In the genomic region with DNA sequence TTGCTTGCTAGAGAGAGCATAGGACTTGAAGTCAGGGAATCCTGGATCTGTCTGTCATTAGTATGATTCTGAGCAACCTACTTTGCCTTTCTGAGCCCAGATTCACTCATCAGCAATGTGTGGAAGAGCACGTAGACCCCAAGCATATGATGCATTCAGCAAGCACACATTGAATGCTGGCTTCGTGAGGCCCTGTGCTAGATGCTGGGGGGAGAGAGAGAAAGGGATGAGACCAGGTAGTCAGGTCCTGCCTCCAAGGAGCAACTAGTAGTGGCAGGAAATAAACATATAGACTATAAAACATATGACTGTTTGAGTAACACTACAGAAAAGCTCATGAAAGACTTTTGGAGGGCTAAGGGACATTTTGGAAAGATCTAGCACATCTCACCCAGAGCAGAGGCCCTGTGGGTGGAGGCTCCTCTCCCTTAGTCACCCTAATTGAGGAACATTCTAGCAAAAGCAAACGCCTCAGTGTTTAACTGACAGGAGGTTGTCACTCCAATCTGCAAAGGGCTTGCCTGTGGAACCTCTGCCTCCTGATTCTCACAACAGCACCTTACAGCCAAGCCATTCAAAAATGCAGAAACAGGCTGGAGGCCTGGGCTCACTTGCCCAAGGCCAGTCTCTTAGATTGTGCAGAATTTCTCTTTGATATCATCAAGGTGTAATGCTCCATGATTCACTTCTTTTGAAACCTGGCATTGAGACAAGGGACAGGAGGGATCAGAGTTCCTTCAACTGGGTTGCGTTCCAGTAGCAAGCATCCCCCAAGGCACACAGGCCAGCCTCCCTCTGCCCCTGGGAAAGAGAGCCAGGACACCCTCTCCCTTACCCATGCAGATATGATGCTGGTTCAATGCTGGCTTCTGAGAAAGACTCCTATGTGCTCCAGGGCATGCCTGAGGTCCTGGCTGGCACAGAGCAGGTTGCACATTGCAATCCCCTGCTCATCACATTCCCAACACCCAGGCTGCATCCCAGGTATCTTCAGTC, we compare ENCODE assay signal across 10 cellular contexts. TPM values are rescaled to one million over a fixed set of nuclear protein-coding genes. Genes with fewer than 3 reads are reported as not detected.
A peak's percentile ranks its signal among the peaks of the same experiment; 100 is the strongest.
DNase-seq lines count a peak whose midpoint lies in the region; ATAC-seq and TF ChIP-seq lines count a peak whose summit lies in the region.
"Had no signal": no experiment of that assay in that cellular context is flagged by ENCODE, and none has a peak within 500 bp of the region (broad histone marks: within the 10 kb centered on the region; RNA-seq: fewer than 3 reads in every experiment).

No MANE protein-coding gene starts in this region.

- no peaks in the 10 kb centered on the region for H3K27me3 ChIP-seq in subcutaneous abdominal adipose tissue (ENCODE audit: control insufficient read depth in 5 of 5, insufficient read depth in 4 of 5, low read length in 5 of 5)

- H3K36me3 Mint-ChIP-seq in activated CD8-positive, alpha-beta memory T cell treated with anti-CD3 and anti-CD28 coated beads, Interleukin-2, amount 10 ng/mL, durations not matched to agents 7 days and 5 days, result peaks cover 56% of the 10 kb centered on the region
- peaks cover 61% of the 10 kb centered on the region for H3K36me3 Mint-ChIP-seq in T-helper 1 cell treated with Interleukin-12 subunit alpha and Interleukin-12 subunit beta and Interleukin-4 antibody, amounts not matched to agents 30 μg/mL and 1 μg/mL, for 36 hours (ENCODE audit: low read depth)

- no peak for DNase-seq in activated CD8-positive, alpha-beta memory T cell treated with anti-CD3 and anti-CD28 coated beads, Interleukin-2, amount 10 ng/mL, durations not matched to agents 7 days and 5 days
- no peak for DNase-seq in activated CD8-positive, alpha-beta memory T cell treated with anti-CD3 and anti-CD28 coated beads for 24 hours
- peak; percentile 47 for DNase-seq in epithelial cell of esophagus (ENCODE audit: low read depth)
- DNase-seq in DMS153 (lab: John Stamatoyannopoulos, UW), result no peak
- DNase-seq: mesenchymal stem cell had no signal

- no peaks in the 10 kb centered on the region for H3K9me3 Mint-ChIP-seq in activated CD8-positive, alpha-beta memory T cell treated with anti-CD3 and anti-CD28 coated beads, Interleukin-2, amount 10 ng/mL, durations not matched to agents 7 days and 5 days (ENCODE audit: low read depth)
- no peaks in the 10 kb centered on the region for H3K9me3 Mint-ChIP-seq in T-helper 1 cell treated with Interleukin-12 subunit alpha and Interleukin-12 subunit beta and Interleukin-4 antibody, amounts not matched to agents 30 μg/mL and 1 μg/mL, for 36 hours

- CTCF ChIA-PET in activated CD8-positive, alpha-beta memory T cell treated with anti-CD3 and anti-CD28 coated beads, Interleukin-2, amount 10 ng/mL, durations not matched to agents 7 days and 5 days (lab: Charles Lee), result interaction anchor here (1.2 to 6.0 kb wide), 6 partner anchors 10 to 103 kb away, joined by 3 to 42 read pairs (median 6); no protein-coding TSS in a partner anchor

- H3K9ac ChIP-seq in subcutaneous abdominal adipose tissue (ENCODE audit: low read length in 5 of 5), result peak overlapping the region in 3 of 5 donors; percentile 35 to 56 (median 46)

- no peak for TF ChIP-seq CTCF in epithelial cell of esophagus (IDR thresholded peaks at IDR 0.05; ENCODE audit: insufficient read depth, low read depth, low read length, missing control alignments)

- H3K4me3 Mint-ChIP-seq in activated CD8-positive, alpha-beta memory T cell treated with anti-CD3 and anti-CD28 coated beads, Interleukin-2, amount 10 ng/mL, durations not matched to agents 7 days and 5 days, result peak overlapping the region; percentile 96
- H3K4me3 Mint-ChIP-seq in T-helper 1 cell treated with Interleukin-12 subunit alpha and Interleukin-12 subunit beta and Interleukin-4 antibody, amounts not matched to agents 30 μg/mL and 1 μg/mL, for 36 hours, result peak overlapping the region; percentile 98

- H3K27ac Mint-ChIP-seq in activated CD8-positive, alpha-beta memory T cell treated with anti-CD3 and anti-CD28 coated beads, Interleukin-2, amount 10 ng/mL, durations not matched to agents 7 days and 5 days, result peak overlapping the region; percentile 95
- H3K27ac Mint-ChIP-seq in T-helper 1 cell treated with Interleukin-12 subunit alpha and Interleukin-12 subunit beta and Interleukin-4 antibody, amounts not matched to agents 30 μg/mL and 1 μg/mL, for 36 hours, result peak overlapping the region; percentile 94

- H3K27me3 Mint-ChIP-seq in activated CD8-positive, alpha-beta memory T cell treated with anti-CD3 and anti-CD28 coated beads, Interleukin-2, amount 10 ng/mL, durations not matched to agents 7 days and 5 days, result no peaks in the 10 kb centered on the region
- H3K27me3 Mint-ChIP-seq in T-helper 1 cell treated with Interleukin-12 subunit alpha and Interleukin-12 subunit beta and Interleukin-4 antibody, amounts not matched to agents 30 μg/mL and 1 μg/mL, for 36 hours (ENCODE audit: low read depth), result no peaks in the 10 kb centered on the region

- H3K4me1 ChIP-seq in subcutaneous abdominal adipose tissue (ENCODE audit: control insufficient read depth in 5 of 5, insufficient read depth in 5 of 5, low read length in 5 of 5), result peaks cover 7 to 89% (median 44%) of the 10 kb centered on the region in 5 donors

- H3K4me3 ChIP-seq in epithelial cell of esophagus (ENCODE audit: low read length) (no peak overlapping the region), subcutaneous abdominal adipose tissue (ENCODE audit: low read depth in 1 of 5, low read length in 5 of 5) (peak overlapping the region; percentile 46 to 64 (median 63))
- H3K4me3 ChIP-seq: K562 had no signal

- no peaks in the 10 kb centered on the region for H3K9me3 ChIP-seq in subcutaneous abdominal adipose tissue (ENCODE audit: control insufficient read depth in 5 of 5, low read length in 5 of 5)

- H3K27ac ChIP-seq in subcutaneous abdominal adipose tissue (ENCODE audit: low read depth, low read length), result peak overlapping the region; percentile 43

- H3K36me3 ChIP-seq in subcutaneous abdominal adipose tissue (ENCODE audit: control insufficient read depth in 5 of 5, insufficient read depth in 5 of 5, low read length in 5 of 5), result peaks cover 20 to 80% (median 73%) of the 10 kb centered on the region in 5 donors

- no peak for ATAC-seq in activated CD8-positive, alpha-beta memory T cell treated with anti-CD3 and anti-CD28 coated beads, Interleukin-2, amount 10 ng/mL, durations not matched to agents 7 days and 5 days
- no peak for ATAC-seq in GM21360 (IDR thresholded peaks at IDR 0.05; ENCODE audit: unreplicated experiment)
- ATAC-seq in HG03196 (IDR thresholded peaks at IDR 0.05; ENCODE audit: unreplicated experiment), result no peak
- ATAC-seq: K562 had no signal

- peaks cover 84% of the 10 kb centered on the region for H3K4me1 Mint-ChIP-seq in activated CD8-positive, alpha-beta memory T cell treated with anti-CD3 and anti-CD28 coated beads, Interleukin-2, amount 10 ng/mL, durations not matched to agents 7 days and 5 days
- peaks cover 63% of the 10 kb centered on the region for H3K4me1 Mint-ChIP-seq in T-helper 1 cell treated with Interleukin-12 subunit alpha and Interleukin-12 subunit beta and Interleukin-4 antibody, amounts not matched to agents 30 μg/mL and 1 μg/mL, for 36 hours (ENCODE audit: low read depth)

RNA-seq across cellular contexts. Expression of a gene that starts 26.1 kb away (rescaled TPM):
- 1 to 10 TPM; 4.8 to 5.2 TPM for total RNA-seq in activated CD8-positive, alpha-beta memory T cell treated with anti-CD3 and anti-CD28 coated beads, Interleukin-2, amount 10 ng/mL, durations not matched to agents 7 days and 5 days
